In genomic region chr1:228151526-228151925, GRCh38 we compare ENCODE assay signal across 9 cellular contexts. TPM values are rescaled to one million over a fixed set of nuclear protein-coding genes. Genes with fewer than 3 reads are reported as not detected.
A peak's percentile ranks its signal among the peaks of the same experiment; 100 is the strongest.
DNase-seq lines count a peak whose midpoint lies in the region; ATAC-seq and TF ChIP-seq lines count a peak whose summit lies in the region.
"Had no signal": no experiment of that assay in that cellular context is flagged by ENCODE, and none has a peak within 500 bp of the region (broad histone marks: within the 10 kb centered on the region; RNA-seq: fewer than 3 reads in every experiment).

No MANE protein-coding gene starts in this region.

- no peak for TF ChIP-seq EP300 in upper lobe of left lung (IDR thresholded peaks at IDR 0.05)

- no peaks in the 10 kb centered on the region for H4K20me1 ChIP-seq in mammary epithelial cell (ENCODE audit: insufficient read depth, low read length)

- POLR2A ChIA-PET in MCF 10A (lab: Yijun Ruan, JAX), result interaction anchor here (1.4 to 8.9 kb wide), 4 partner anchors 10 to 21 kb away, joined by 4 to 137 read pairs (median 40); partner anchors contain the start of genes GUK1 and IBA57
- POLR2A ChIA-PET in naive thymus-derived CD4-positive, alpha-beta T cell (lab: Charles Lee), result no interaction called here

- peaks cover 1% of the 10 kb centered on the region for H3K36me3 ChIP-seq in mammary epithelial cell (ENCODE audit: insufficient read depth, low read length)
- peaks cover 0 to 36% (median 8%) of the 10 kb centered on the region in 3 experiments for H3K36me3 ChIP-seq in naive thymus-derived CD4-positive, alpha-beta T cell (ENCODE audit: control insufficient read depth in 2 of 3, insufficient read depth in 3 of 3, low read length in 3 of 3)
- peaks cover 0 to 32% (median 27%) of the 10 kb centered on the region in 4 donors for H3K36me3 ChIP-seq in upper lobe of left lung

- H3K27ac Mint-ChIP-seq in MCF 10A (ENCODE audit: low read depth, unreplicated experiment) (peak overlapping the region; percentile 83), brain (peak overlapping the region in 3 of 5 experiments; percentile 33 to 81 (median 58))
- peak overlapping the region in 6 of 9 donors; percentile 26 to 81 (median 62) for H3K27ac Mint-ChIP-seq in naive thymus-derived CD4-positive, alpha-beta T cell

- H2AFZ ChIP-seq in mammary epithelial cell (ENCODE audit: low read depth, low read length), result no peak overlapping the region

- no peak for TF ChIP-seq POLR2A in upper lobe of left lung (IDR thresholded peaks at IDR 0.05)

- H3K9me3 Mint-ChIP-seq in MCF 10A (ENCODE audit: unreplicated experiment), result no peaks in the 10 kb centered on the region
- no peaks in the 10 kb centered on the region for H3K9me3 Mint-ChIP-seq in brain
- H3K9me3 Mint-ChIP-seq in naive thymus-derived CD4-positive, alpha-beta T cell, result peaks cover 0 to 1% (median 0%) of the 10 kb centered on the region in 11 donors

- H3K9me3 ChIP-seq in mammary epithelial cell (replicated peaks; ENCODE audit: insufficient read depth, low read length) (no peaks in the 10 kb centered on the region), upper lobe of left lung (no peaks in the 10 kb centered on the region)
- H3K9me3 ChIP-seq in naive thymus-derived CD4-positive, alpha-beta T cell (ENCODE audit: control insufficient read depth in 2 of 3, low read length in 3 of 3), result no peaks in the 10 kb centered on the region

- H3K4me2 ChIP-seq in mammary epithelial cell (ENCODE audit: insufficient read depth, low read depth, low read length), result no peak overlapping the region

- dilution Hi-C loops in mammary epithelial cell (cut with HindIII; ENCODE audit: low sequenced_read_pairs), result no loop called here

- peaks cover 25% of the 10 kb centered on the region for H3K79me2 ChIP-seq in mammary epithelial cell (ENCODE audit: insufficient read depth, low read length)

- peak; percentile 4 for ATAC-seq in naive thymus-derived CD4-positive, alpha-beta T cell
- ATAC-seq in upper lobe of left lung (ENCODE audit: low FRiP score in 2 of 2) (no peak), GM18873 (IDR thresholded peaks at IDR 0.05; ENCODE audit: low FRiP score, unreplicated experiment) (no peak)

- H3K4me3 ChIP-seq in mammary epithelial cell (replicated peaks in 1 of 3; ENCODE audit: insufficient read depth in 1 of 3, low read depth in 2 of 3, low read length in 3 of 3) (no peak overlapping the region), upper lobe of left lung (no peak overlapping the region)
- no peak overlapping the region for H3K4me3 ChIP-seq in naive thymus-derived CD4-positive, alpha-beta T cell (ENCODE audit: low read length)

- no peaks in the 10 kb centered on the region for H3K27me3 ChIP-seq in mammary epithelial cell (ENCODE audit: insufficient read depth, low read length)
- no peaks in the 10 kb centered on the region for H3K27me3 ChIP-seq in naive thymus-derived CD4-positive, alpha-beta T cell (ENCODE audit: control insufficient read depth in 2 of 2, insufficient read depth in 2 of 2, low read length in 2 of 2)
- no peaks in the 10 kb centered on the region for H3K27me3 ChIP-seq in upper lobe of left lung

- H3K27me3 Mint-ChIP-seq in MCF 10A (ENCODE audit: insufficient read depth, unreplicated experiment), result no peaks in the 10 kb centered on the region
- no peaks in the 10 kb centered on the region for H3K27me3 Mint-ChIP-seq in brain
- H3K27me3 Mint-ChIP-seq in naive thymus-derived CD4-positive, alpha-beta T cell, result no peaks in the 10 kb centered on the region

- CTCF ChIA-PET in MCF 10A (lab: Yijun Ruan, JAX), result interaction anchor here (0.5 to 5.9 kb wide), 8 partner anchors 7 to 389 kb away, joined by 3 to 63 read pairs (median 4); partner anchors contain the start of genes C1orf35, GUK1 and IBA57
- CTCF ChIA-PET in mammary epithelial cell (lab: Charles Lee; ENCODE audit: low non-redundant PET), result interaction anchor here (0.6 to 0.7 kb wide), 2 partner anchors 14 kb away, joined by 4 to 7 read pairs; no protein-coding TSS in a partner anchor
- CTCF ChIA-PET in naive thymus-derived CD4-positive, alpha-beta T cell (lab: Charles Lee), result interaction anchor here (0.8 to 1.1 kb wide), 2 partner anchors 15 to 41 kb away, joined by 3 read pairs; no protein-coding TSS in a partner anchor

- H3K36me3 Mint-ChIP-seq in MCF 10A (ENCODE audit: insufficient read depth, unreplicated experiment) (peaks cover 32% of the 10 kb centered on the region), brain (no peaks in the 10 kb centered on the region)
- H3K36me3 Mint-ChIP-seq in naive thymus-derived CD4-positive, alpha-beta T cell, result no peaks in the 10 kb centered on the region

- intact Hi-C loops in MCF 10A (cut with micrococcal nuclease), result no loop called here
- intact Hi-C loops in mammary epithelial cell (cut with micrococcal nuclease), result no loop called here
- intact Hi-C loops in naive thymus-derived CD4-positive, alpha-beta T cell (cut with micrococcal nuclease), result no loop called here

- H3K4me1 ChIP-seq in mammary epithelial cell (ENCODE audit: insufficient read depth, low read length), result peaks cover 31% of the 10 kb centered on the region
- no peaks in the 10 kb centered on the region for H3K4me1 ChIP-seq in naive thymus-derived CD4-positive, alpha-beta T cell (ENCODE audit: control insufficient read depth in 2 of 2, insufficient read depth in 2 of 2, low read length in 2 of 2)
- peaks cover 43 to 68% (median 62%) of the 10 kb centered on the region in 4 donors for H3K4me1 ChIP-seq in upper lobe of left lung

- no peak for TF ChIP-seq CTCF in MCF 10A (IDR thresholded peaks at IDR 0.05; ENCODE audit: unreplicated experiment)
- TF ChIP-seq CTCF in mammary epithelial cell (conservative IDR thresholded peaks at IDR 0.05 in 1 of 2, IDR thresholded peaks at IDR 0.05 in 1 of 2; ENCODE audit: extremely low read depth in 1 of 2, insufficient read depth in 1 of 2, low read depth in 1 of 2, low read length in 2 of 2), result no peak
- no peak for TF ChIP-seq CTCF in brain (conservative IDR thresholded peaks at IDR 0.05)
- TF ChIP-seq CTCF in upper lobe of left lung (IDR thresholded peaks at IDR 0.05), result no peak

- no peak overlapping the region for H3K9ac ChIP-seq in mammary epithelial cell (ENCODE audit: insufficient read depth, low read length)

- BruUV-seq in MCF 10A (replicated peaks; lab: Mats Ljungman, UMichigan) (no TSS peak), mammary epithelial cell (replicated peaks; lab: Mats Ljungman, UMichigan) (no TSS peak)

- WGBS in mammary epithelial cell (ENCODE audit: low coverage, missing lambda C conversion rate), result 81% methylated on average over 6 of the region's 6 CpGs
- WGBS in upper lobe of left lung, 2 donors, result 83 to 85% methylated on average over 4 to 6 of the region's 6 CpGs

- DNase-seq in MCF 10A (ENCODE audit: unreplicated experiment) (no peak), mammary epithelial cell (no peak), upper lobe of left lung (peak in 1 of 2 donors; percentile 58), NCI-H345 treated with DMSO at 0.1 percent for 48 hours (lab: John Stamatoyannopoulos, UW; ENCODE audit: unreplicated experiment) (no peak)
- DNase-seq in naive thymus-derived CD4-positive, alpha-beta T cell, result peak in 1 of 9 donors; percentile 7
- no peak for DNase-seq in stimulated activated CD4-positive, alpha-beta T cell treated with anti-CD3 and anti-CD28 coated beads, Interleukin-2, amount 100 ng/mL, for 48 hours
- DNase-seq: NCI-H187 treated with DMSO at 0.1 percent for 48 hours had no signal

- no peak overlapping the region for H3K4me3 Mint-ChIP-seq in MCF 10A (ENCODE audit: unreplicated experiment)
- no peak overlapping the region for H3K4me3 Mint-ChIP-seq in brain
- H3K4me3 Mint-ChIP-seq in naive thymus-derived CD4-positive, alpha-beta T cell, result no peak overlapping the region

- H3K27ac ChIP-seq in mammary epithelial cell (ENCODE audit: insufficient read depth, low read depth, low read length), result no peak overlapping the region
- H3K27ac ChIP-seq in naive thymus-derived CD4-positive, alpha-beta T cell (ENCODE audit: low read depth, low read length), result no peak overlapping the region
- peak overlapping the region; percentile 80 to 96 (median 87) for H3K27ac ChIP-seq in upper lobe of left lung

- H3K4me1 Mint-ChIP-seq in MCF 10A (ENCODE audit: insufficient read depth, unreplicated experiment) (peaks cover 47% of the 10 kb centered on the region), brain (no peaks in the 10 kb centered on the region)
- H3K4me1 Mint-ChIP-seq in naive thymus-derived CD4-positive, alpha-beta T cell, result peaks cover 0 to 20% (median 12%) of the 10 kb centered on the region in 7 donors

- in situ Hi-C loops in mammary epithelial cell (cut with MboI; ENCODE audit: low sequenced_read_pairs in 2 of 2), result no loop called here

RNA-seq across cellular contexts. Expression of gene GJC2, which starts 1.8 kb away (rescaled TPM):
- 9.0 and 18.5 TPM in 2 replicates for total RNA-seq in MCF 10A (2022)
- under 1 TPM; 0.33 to 0.47 TPM for total RNA-seq in mammary epithelial cell
- 0.14 TPM for polyA plus RNA-seq in mammary epithelial cell
- polyA minus RNA-seq in mammary epithelial cell, result not detected
- 22.7 TPM for polyA plus RNA-seq in brain (ENCODE audit: insufficient read depth, low read depth, low replicate concordance)
- total RNA-seq in naive thymus-derived CD4-positive, alpha-beta T cell, result 1 to 10 TPM in 2 of 5 experiments, under 1 TPM in 3; 0.70 to 3.3 (median 0.94) TPM
- polyA plus RNA-seq in naive thymus-derived CD4-positive, alpha-beta T cell, result not detected
- total RNA-seq in upper lobe of left lung, result 1 to 10 TPM; 1.4 to 8.7 (median 2.0) TPM

RNA-seq across cellular contexts. Expression of gene GUK1, which starts 11.4 kb away (rescaled TPM):
- total RNA-seq in MCF 10A (2022) (495 and 510 TPM in 2 replicates), mammary epithelial cell (100 to 1,000 TPM; 229 to 242 TPM), upper lobe of left lung (100 to 1,000 TPM; 198 to 385 (median 269) TPM)
- polyA plus RNA-seq in mammary epithelial cell (461 TPM), brain (ENCODE audit: insufficient read depth, low read depth, low replicate concordance) (402 TPM)
- 86.1 TPM for polyA minus RNA-seq in mammary epithelial cell
- 100 to 1,000 TPM; 145 to 309 (median 279) TPM for total RNA-seq in naive thymus-derived CD4-positive, alpha-beta T cell
- polyA plus RNA-seq in naive thymus-derived CD4-positive, alpha-beta T cell, result 100 to 1,000 TPM; 278 to 315 TPM

RNA-seq across cellular contexts. Expression of gene IBA57, which starts 14.1 kb away (rescaled TPM):
- total RNA-seq in MCF 10A (2022) (12.0 and 16.5 TPM in 2 replicates), mammary epithelial cell (1 to 10 TPM; 7.0 to 8.0 TPM), upper lobe of left lung (10 to 100 TPM in 4 of 6 donors, 1 to 10 TPM in 2; 6.1 to 19.3 (median 13.9) TPM)
- polyA plus RNA-seq in mammary epithelial cell (2.6 TPM), brain (ENCODE audit: insufficient read depth, low read depth, low replicate concordance) (5.8 TPM)
- polyA minus RNA-seq in mammary epithelial cell, result 3.0 TPM
- 10 to 100 TPM in 4 of 5 experiments, 1 to 10 TPM in 1; 9.3 to 17.1 (median 10.9) TPM for total RNA-seq in naive thymus-derived CD4-positive, alpha-beta T cell
- polyA plus RNA-seq in naive thymus-derived CD4-positive, alpha-beta T cell, result 1 to 10 TPM; 5.4 to 5.6 TPM

RNA-seq across cellular contexts. Expression of gene MRPL55, which starts 42.4 kb away (rescaled TPM):
- total RNA-seq in MCF 10A (2022) (85.4 and 111 TPM in 2 replicates), mammary epithelial cell (10 to 100 TPM; 37.7 to 42.3 TPM), upper lobe of left lung (100 to 1,000 TPM in 1 of 6 donors, 10 to 100 TPM in 5; 42.4 to 161 (median 60.1) TPM)
- polyA plus RNA-seq in mammary epithelial cell (66.4 TPM), brain (ENCODE audit: insufficient read depth, low read depth, low replicate concordance) (153 TPM)
- polyA minus RNA-seq in mammary epithelial cell, result 11.7 TPM
- total RNA-seq in naive thymus-derived CD4-positive, alpha-beta T cell, result 10 to 100 TPM; 34.3 to 79.3 (median 65.2) TPM
- polyA plus RNA-seq in naive thymus-derived CD4-positive, alpha-beta T cell, result 100 to 1,000 TPM; 132 to 149 TPM

RNA-seq across cellular contexts. Expression of gene C1orf35, which starts 48.4 kb away (rescaled TPM):
- total RNA-seq in MCF 10A (2022) (48.9 and 49.2 TPM in 2 replicates), mammary epithelial cell (10 to 100 TPM in 1 of 2 donors, 1 to 10 TPM in 1; 5.7 to 19.6 TPM), upper lobe of left lung (10 to 100 TPM; 12.8 to 34.6 (median 17.8) TPM)
- polyA plus RNA-seq in mammary epithelial cell (14.5 TPM), brain (ENCODE audit: insufficient read depth, low read depth, low replicate concordance) (16.3 TPM)
- 9.7 TPM for polyA minus RNA-seq in mammary epithelial cell
- total RNA-seq in naive thymus-derived CD4-positive, alpha-beta T cell, result 10 to 100 TPM; 16.8 to 31.8 (median 27.8) TPM
- 10 to 100 TPM; 21.9 to 33.0 TPM for polyA plus RNA-seq in naive thymus-derived CD4-positive, alpha-beta T cell

Comparison
In these comparisons a context has a peak if more than half of its experiments do, and no peak if none do; other contexts are left out.
1. H3K27ac ChIP-seq: peak in upper lobe of left lung (4 of 4); none in mammary epithelial cell (single experiment) and naive thymus-derived CD4-positive, alpha-beta T cell (single experiment).
2. Peak in every context shown above with its lines, with median percentiles within 50 percentile points of each other: H3K27ac Mint-ChIP-seq.